ENCODE assay signal across 2 cellular contexts in the genomic region with DNA sequence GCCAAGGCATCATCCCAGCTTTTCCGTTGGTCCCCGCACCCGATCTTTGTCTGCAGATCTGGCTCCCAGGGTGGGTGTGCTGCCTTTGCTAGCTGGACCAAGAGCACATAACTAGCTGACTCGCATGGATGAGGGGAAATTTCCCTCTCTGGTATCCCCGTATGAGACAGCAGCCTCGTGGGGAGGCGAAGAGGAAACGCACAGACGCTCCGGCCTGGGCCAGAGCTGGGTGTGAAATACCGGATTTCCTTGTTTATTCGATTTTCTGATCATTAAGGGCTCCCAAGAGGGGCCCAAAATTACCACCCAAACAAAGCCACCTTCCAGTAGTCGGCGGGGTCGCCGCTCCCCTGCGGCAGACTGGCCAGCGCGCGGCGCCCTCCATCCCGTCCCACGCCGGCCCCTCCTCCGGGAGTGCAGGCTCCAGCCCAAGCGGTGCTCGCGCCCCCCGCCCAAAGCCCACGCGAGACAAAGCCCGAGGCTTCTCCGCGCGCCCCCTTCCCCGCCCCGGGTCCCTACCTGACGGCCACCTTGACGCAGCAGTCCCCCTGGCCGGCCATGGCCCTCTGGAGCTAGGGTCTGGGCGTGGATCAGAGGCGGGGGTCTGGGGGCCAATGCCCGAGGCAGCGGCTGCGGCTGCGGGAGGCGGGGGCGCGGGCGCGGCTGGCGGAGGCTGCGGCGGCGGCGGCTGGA.
TF ChIP-seq lines count a peak whose summit lies in the region.

No MANE protein-coding gene starts in this region.

TF ChIP-seq in SK-N-SH, 30 proteins besides CTCF, POLR2A, EP300 and RAD21 (continued from another document):
- TF ChIP-seq POLR2AphosphoS5 (IDR thresholded peaks at IDR 0.05; ENCODE audit: low read depth, low read length) (no peak), NRF1 (IDR thresholded peaks at IDR 0.05; ENCODE audit: low read depth, low read length) (no peak), ELF1 (IDR thresholded peaks at IDR 0.05) (no peak), TCF12 (IDR thresholded peaks at IDR 0.05) (no peak), MXI1 (IDR thresholded peaks at IDR 0.05; ENCODE audit: low read depth, low read length) (no peak; the same call in 1 of the 2 replicates), SIN3A (IDR thresholded peaks at IDR 0.05; ENCODE audit: borderline replicate concordance, low read depth, low read length) (no peak)
- TF ChIP-seq, protein P1, sequence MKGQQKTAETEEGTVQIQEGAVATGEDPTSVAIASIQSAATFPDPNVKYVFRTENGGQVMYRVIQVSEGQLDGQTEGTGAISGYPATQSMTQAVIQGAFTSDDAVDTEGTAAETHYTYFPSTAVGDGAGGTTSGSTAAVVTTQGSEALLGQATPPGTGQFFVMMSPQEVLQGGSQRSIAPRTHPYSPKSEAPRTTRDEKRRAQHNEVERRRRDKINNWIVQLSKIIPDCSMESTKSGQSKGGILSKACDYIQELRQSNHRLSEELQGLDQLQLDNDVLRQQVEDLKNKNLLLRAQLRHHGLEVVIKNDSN (IDR thresholded peaks at IDR 0.05; ENCODE audit: borderline replicate concordance, low read depth): no peak
- TF ChIP-seq, protein P2, sequence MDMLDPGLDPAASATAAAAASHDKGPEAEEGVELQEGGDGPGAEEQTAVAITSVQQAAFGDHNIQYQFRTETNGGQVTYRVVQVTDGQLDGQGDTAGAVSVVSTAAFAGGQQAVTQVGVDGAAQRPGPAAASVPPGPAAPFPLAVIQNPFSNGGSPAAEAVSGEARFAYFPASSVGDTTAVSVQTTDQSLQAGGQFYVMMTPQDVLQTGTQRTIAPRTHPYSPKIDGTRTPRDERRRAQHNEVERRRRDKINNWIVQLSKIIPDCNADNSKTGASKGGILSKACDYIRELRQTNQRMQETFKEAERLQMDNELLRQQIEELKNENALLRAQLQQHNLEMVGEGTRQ (IDR thresholded peaks at IDR 0.05; ENCODE audit: borderline replicate concordance, low read depth, low read length): no peak
TF ChIP-seq in SK-N-SH: peak in this region for 0.

TF ChIP-seq in SK-N-SH treated with all-trans-retinoic acid at 6 μM for 48 hours, 23 proteins besides CTCF, POLR2A, EP300 and RAD21 (continued from another document):
- TF ChIP-seq, protein P3, sequence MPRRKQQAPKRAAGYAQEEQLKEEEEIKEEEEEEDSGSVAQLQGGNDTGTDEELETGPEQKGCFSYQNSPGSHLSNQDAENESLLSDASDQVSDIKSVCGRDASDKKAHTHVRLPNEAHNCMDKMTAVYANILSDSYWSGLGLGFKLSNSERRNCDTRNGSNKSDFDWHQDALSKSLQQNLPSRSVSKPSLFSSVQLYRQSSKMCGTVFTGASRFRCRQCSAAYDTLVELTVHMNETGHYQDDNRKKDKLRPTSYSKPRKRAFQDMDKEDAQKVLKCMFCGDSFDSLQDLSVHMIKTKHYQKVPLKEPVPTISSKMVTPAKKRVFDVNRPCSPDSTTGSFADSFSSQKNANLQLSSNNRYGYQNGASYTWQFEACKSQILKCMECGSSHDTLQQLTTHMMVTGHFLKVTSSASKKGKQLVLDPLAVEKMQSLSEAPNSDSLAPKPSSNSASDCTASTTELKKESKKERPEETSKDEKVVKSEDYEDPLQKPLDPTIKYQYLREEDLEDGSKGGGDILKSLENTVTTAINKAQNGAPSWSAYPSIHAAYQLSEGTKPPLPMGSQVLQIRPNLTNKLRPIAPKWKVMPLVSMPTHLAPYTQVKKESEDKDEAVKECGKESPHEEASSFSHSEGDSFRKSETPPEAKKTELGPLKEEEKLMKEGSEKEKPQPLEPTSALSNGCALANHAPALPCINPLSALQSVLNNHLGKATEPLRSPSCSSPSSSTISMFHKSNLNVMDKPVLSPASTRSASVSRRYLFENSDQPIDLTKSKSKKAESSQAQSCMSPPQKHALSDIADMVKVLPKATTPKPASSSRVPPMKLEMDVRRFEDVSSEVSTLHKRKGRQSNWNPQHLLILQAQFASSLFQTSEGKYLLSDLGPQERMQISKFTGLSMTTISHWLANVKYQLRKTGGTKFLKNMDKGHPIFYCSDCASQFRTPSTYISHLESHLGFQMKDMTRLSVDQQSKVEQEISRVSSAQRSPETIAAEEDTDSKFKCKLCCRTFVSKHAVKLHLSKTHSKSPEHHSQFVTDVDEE (CRISPR knock-in tag; IDR thresholded peaks at IDR 0.05): no peak
